Comparison of ENCODE assay signal across 20 cellular contexts in genomic region chr3:72339750-72340025, GRCh38.
A peak's percentile ranks its signal among the peaks of the same experiment; 100 is the strongest.
DNase-seq lines count a peak whose midpoint lies in the region; ATAC-seq, FAIRE-seq and TF ChIP-seq lines count a peak whose summit lies in the region.
"Had no signal": no experiment of that assay in that cellular context is flagged by ENCODE, and none has a peak within 500 bp of the region (broad histone marks: within the 10 kb centered on the region; RNA-seq: fewer than 3 reads in every experiment).

No MANE protein-coding gene starts in this region.

- H4K8ac ChIP-seq in trophoblast cell (ENCODE audit: low read depth, low read length) = peak overlapping the region; percentile 18

- TF ChIP-seq EP300 in A549 (IDR thresholded peaks at IDR 0.05) (no peak), esophagus muscularis mucosa (IDR thresholded peaks at IDR 0.05) (no peak)

- no peaks in the 10 kb centered on the region for H3K9me3 Mint-ChIP-seq in activated CD4-positive, alpha-beta T cell treated with anti-CD3 and anti-CD28 coated beads, Interleukin-2, amount 10 ng/mL, durations not matched to agents 7 days and 5 days
- no peaks in the 10 kb centered on the region for H3K9me3 Mint-ChIP-seq in T-cell
- H3K9me3 Mint-ChIP-seq: activated CD8-positive, alpha-beta T cell treated with anti-CD3 and anti-CD28 coated beads for 36 hours; activated naive CD8-positive, alpha-beta T cell treated with anti-CD3 and anti-CD28 coated beads for 36 hours; activated T-cell treated with anti-CD3 and anti-CD28 coated beads, Interleukin-2, amount 50 U/mL, for 4 hours; nephron progenitor cell; T-helper 1 cell treated with Interleukin-12 subunit alpha and Interleukin-12 subunit beta and Interleukin-4 antibody, amounts not matched to agents 30 μg/mL and 1 μg/mL, for 36 hours had no signal

- no peak overlapping the region for H3K4me3 Mint-ChIP-seq in activated CD4-positive, alpha-beta T cell treated with anti-CD3 and anti-CD28 coated beads, Interleukin-2, amount 10 ng/mL, durations not matched to agents 7 days and 5 days
- no peak overlapping the region for H3K4me3 Mint-ChIP-seq in T-cell
- H3K4me3 Mint-ChIP-seq: activated CD8-positive, alpha-beta T cell treated with anti-CD3 and anti-CD28 coated beads for 36 hours; activated naive CD8-positive, alpha-beta T cell treated with anti-CD3 and anti-CD28 coated beads for 36 hours; activated T-cell treated with anti-CD3 and anti-CD28 coated beads, Interleukin-2, amount 50 U/mL, for 4 hours; nephron progenitor cell; T-helper 1 cell treated with Interleukin-12 subunit alpha and Interleukin-12 subunit beta and Interleukin-4 antibody, amounts not matched to agents 30 μg/mL and 1 μg/mL, for 36 hours had no signal

- H3K4me1 ChIP-seq in A549 (peaks cover 16% of the 10 kb centered on the region; the same call in 2 of the 3 replicates), NT2/D1 (ENCODE audit: insufficient read depth, insufficient read length) (peaks cover 26% of the 10 kb centered on the region), esophagus muscularis mucosa (peaks cover 21 to 57% (median 47%) of the 10 kb centered on the region in 4 donors), trophoblast cell (ENCODE audit: control insufficient read depth in 1 of 2, insufficient read depth in 2 of 2, low read length in 2 of 2) (peaks cover 15 to 26% of the 10 kb centered on the region in 2 experiments)

- H3K4ac ChIP-seq in trophoblast cell (ENCODE audit: low read depth, low read length) = peak overlapping the region; percentile 76

- H3K14ac ChIP-seq in trophoblast cell (ENCODE audit: low read length) = peak overlapping the region; percentile 62

- H4K91ac ChIP-seq in trophoblast cell (ENCODE audit: low read depth, low read length) = peak overlapping the region; percentile 94

- FAIRE-seq in A549 (lab: Jason Lieb, UNC) = no peak
- FAIRE-seq: GM18507 had no signal

- H2BK120ac ChIP-seq in trophoblast cell (ENCODE audit: insufficient read depth, low read length, poor library complexity) = peak overlapping the region; percentile 74

- no peak overlapping the region for H3K4me2 ChIP-seq in A549
- H3K4me2 ChIP-seq in trophoblast cell (ENCODE audit: low read length) = no peak overlapping the region

- TF ChIP-seq RAD21 in A549 (conservative IDR thresholded peaks at IDR 0.05 in 1 of 2, IDR thresholded peaks at IDR 0.05 in 1 of 2) = no peak

- H3K9me3 ChIP-seq in A549 (peaks cover 5% of the 10 kb centered on the region; the same call in 1 of the 3 replicates), NT2/D1 (ENCODE audit: insufficient read depth, low read length) (peaks cover 10% of the 10 kb centered on the region; the same call in 1 of the 2 replicates), esophagus muscularis mucosa (no peaks in the 10 kb centered on the region), trophoblast cell (ENCODE audit: insufficient read depth, low read depth, low read length) (peaks cover 14% of the 10 kb centered on the region)
- H3K9me3 ChIP-seq: tibial artery had no signal

- peaks cover 29% of the 10 kb centered on the region for H3K4me1 Mint-ChIP-seq in activated CD4-positive, alpha-beta T cell treated with anti-CD3 and anti-CD28 coated beads, Interleukin-2, amount 10 ng/mL, durations not matched to agents 7 days and 5 days
- peaks cover 21 to 26% (median 24%) of the 10 kb centered on the region in 3 donors for H3K4me1 Mint-ChIP-seq in T-cell

- no peaks in the 10 kb centered on the region for H3K36me3 ChIP-seq in NT2/D1 (ENCODE audit: insufficient read depth, insufficient read length, low read length)
- no peaks in the 10 kb centered on the region for H3K36me3 ChIP-seq in esophagus muscularis mucosa
- no peaks in the 10 kb centered on the region for H3K36me3 ChIP-seq in trophoblast cell (ENCODE audit: control insufficient read depth in 1 of 2, insufficient read depth in 2 of 2, low read length in 2 of 2)
- H3K36me3 ChIP-seq: tibial artery had no signal

- 82% methylated on average over 4 of the region's 4 CpGs for WGBS in A549 (ENCODE audit: missing lambda C conversion rate)
- WGBS in esophagus muscularis mucosa = 58% methylated on average over 3 of the region's 4 CpGs
- no CpG with 5 or more reads among the region's 4 CpGs for WGBS in trophoblast cell (ENCODE audit: extremely low coverage, insufficient coverage, insufficient read length)

- H2AK5ac ChIP-seq in trophoblast cell (ENCODE audit: low read length) = peak overlapping the region; percentile 16

- no peak overlapping the region for H3K23ac ChIP-seq in trophoblast cell (ENCODE audit: low read length)

- ATAC-seq in A549 (no peak), GM18858 (IDR thresholded peaks at IDR 0.05; ENCODE audit: unreplicated experiment) (no peak), T-cell (replicated peaks in 1 of 4) (no peak)

- no peaks in the 10 kb centered on the region for H3K27me3 ChIP-seq in NT2/D1 (ENCODE audit: insufficient read depth, insufficient read length)
- no peaks in the 10 kb centered on the region for H3K27me3 ChIP-seq in esophagus muscularis mucosa
- no peaks in the 10 kb centered on the region for H3K27me3 ChIP-seq in trophoblast cell (ENCODE audit: insufficient read depth, low read length)
- H3K27me3 ChIP-seq: tibial artery had no signal

- no peak for DNase-seq in A549 (ENCODE audit: low read depth in 1 of 2, low spot score in 1 of 2)
- no peak for DNase-seq in NT2/D1 (ENCODE audit: low read depth, low spot score)
- no peak for DNase-seq in esophagus muscularis mucosa (ENCODE audit: extremely low spot score)
- DNase-seq in trophoblast cell = no peak
- DNase-seq in activated CD4-positive, alpha-beta T cell treated with anti-CD3 and anti-CD28 coated beads, Interleukin-2, amount 10 ng/mL, durations not matched to agents 7 days and 5 days = no peak
- DNase-seq in T-cell = no peak
- DNase-seq in DMS79 treated with DMSO at 0.1 percent for 48 hours (lab: John Stamatoyannopoulos, UW) = no peak
- DNase-seq: activated naive CD8-positive, alpha-beta T cell treated with anti-CD3 and anti-CD28 coated beads for 36 hours; activated T-cell treated with anti-CD3 and anti-CD28 coated beads, Interleukin-2, amount 50 U/mL, for 4 hours; cortex of kidney; NCI-H187; NCI-H345 had no signal

- intact Hi-C loops in esophagus muscularis mucosa (cut with DNase I) = no loop called here

- TF ChIP-seq POLR2A in A549 (IDR thresholded peaks at IDR 0.05; ENCODE audit: low read length) (no peak), esophagus muscularis mucosa (IDR thresholded peaks at IDR 0.05; ENCODE audit: low read depth) (no peak)

- peaks cover 8% of the 10 kb centered on the region for H3K79me1 ChIP-seq in trophoblast cell (ENCODE audit: low read length)

- peak overlapping the region; percentile 33 to 79; a peak in 4 of 6 replicates for H3K27ac ChIP-seq in A549
- H3K27ac ChIP-seq in esophagus muscularis mucosa (replicated peaks in 1 of 4) = peak overlapping the region in 3 of 4 donors; percentile 2 to 35 (median 20)
- H3K27ac ChIP-seq in trophoblast cell (ENCODE audit: low read depth, low read length) = peak overlapping the region; percentile 62
- H3K27ac ChIP-seq: HL-60, tibial artery had no signal

- no peak overlapping the region for H4K12ac ChIP-seq in trophoblast cell (ENCODE audit: low read depth, low read length)

- H3K18ac ChIP-seq in trophoblast cell (ENCODE audit: low read length) = peak overlapping the region; percentile 52

- peak overlapping the region; percentile 50 for H2BK12ac ChIP-seq in trophoblast cell (ENCODE audit: low read length)

- H3K27me3 Mint-ChIP-seq in activated CD4-positive, alpha-beta T cell treated with anti-CD3 and anti-CD28 coated beads, Interleukin-2, amount 10 ng/mL, durations not matched to agents 7 days and 5 days = no peaks in the 10 kb centered on the region
- H3K27me3 Mint-ChIP-seq in T-cell = no peaks in the 10 kb centered on the region
- H3K27me3 Mint-ChIP-seq: activated CD8-positive, alpha-beta T cell treated with anti-CD3 and anti-CD28 coated beads for 36 hours; activated naive CD8-positive, alpha-beta T cell treated with anti-CD3 and anti-CD28 coated beads for 36 hours had no signal

- H3K79me2 ChIP-seq in trophoblast cell (ENCODE audit: control insufficient read depth, insufficient read depth, low read length, poor library complexity) = peaks cover 4% of the 10 kb centered on the region

- no peaks in the 10 kb centered on the region for H3K36me3 Mint-ChIP-seq in activated CD4-positive, alpha-beta T cell treated with anti-CD3 and anti-CD28 coated beads, Interleukin-2, amount 10 ng/mL, durations not matched to agents 7 days and 5 days (ENCODE audit: low read depth)
- no peaks in the 10 kb centered on the region for H3K36me3 Mint-ChIP-seq in T-cell
- H3K36me3 Mint-ChIP-seq: activated naive CD8-positive, alpha-beta T cell treated with anti-CD3 and anti-CD28 coated beads for 36 hours had no signal

- H2AFZ ChIP-seq in trophoblast cell (ENCODE audit: insufficient read depth, low read length, poor library complexity) = peak overlapping the region; percentile 53

- H3K9ac ChIP-seq in NT2/D1 (ENCODE audit: insufficient read length, low read depth) = peak overlapping the region; percentile 51
- H3K9ac ChIP-seq in trophoblast cell (ENCODE audit: low read length) = no peak overlapping the region

- H3K27ac Mint-ChIP-seq in activated CD4-positive, alpha-beta T cell treated with anti-CD3 and anti-CD28 coated beads, Interleukin-2, amount 10 ng/mL, durations not matched to agents 7 days and 5 days = no peak overlapping the region
- no peak overlapping the region for H3K27ac Mint-ChIP-seq in T-cell
- H3K27ac Mint-ChIP-seq: activated CD8-positive, alpha-beta T cell treated with anti-CD3 and anti-CD28 coated beads for 36 hours; activated naive CD8-positive, alpha-beta T cell treated with anti-CD3 and anti-CD28 coated beads for 36 hours; nephron progenitor cell; progenitor cell of endocrine pancreas; T-helper 1 cell treated with Interleukin-12 subunit alpha and Interleukin-12 subunit beta and Interleukin-4 antibody, amounts not matched to agents 30 μg/mL and 1 μg/mL, for 36 hours had no signal

- H3K4me3 ChIP-seq in A549 (no peak overlapping the region), NT2/D1 (ENCODE audit: insufficient read length, low read depth) (no peak overlapping the region), esophagus muscularis mucosa (no peak overlapping the region), trophoblast cell (ENCODE audit: low read depth, low read length) (no peak overlapping the region)
- H3K4me3 ChIP-seq: tibial artery had no signal

- TF ChIP-seq CTCF in A549 (IDR thresholded peaks at IDR 0.05) (no peak), esophagus muscularis mucosa (IDR thresholded peaks at IDR 0.05) (no peak)

- POLR2A ChIA-PET in A549 (lab: Yijun Ruan, JAX) (interaction anchor here (0.6 kb wide), 1 partner anchor 513 kb away, joined by 4 read pairs; no protein-coding TSS in a partner anchor), T-cell (lab: Charles Lee) (no interaction called here)
- POLR2A ChIA-PET in activated CD4-positive, alpha-beta T cell treated with anti-CD3 and anti-CD28 coated beads, Interleukin-2, amount 10 ng/mL, durations not matched to agents 7 days and 5 days (lab: Charles Lee) = interaction anchor here (0.7 kb wide), 1 partner anchor 35 kb away, joined by 4 read pairs; no protein-coding TSS in a partner anchor

- peak overlapping the region; percentile 66 for H2BK5ac ChIP-seq in trophoblast cell (ENCODE audit: low read depth, low read length, poor library complexity)

- CTCF ChIA-PET in A549 (lab: Yijun Ruan, JAX) = interaction anchor here (0.5 to 0.8 kb wide), 2 partner anchors 318 to 726 kb away, joined by 3 to 4 read pairs; no protein-coding TSS in a partner anchor
- CTCF ChIA-PET in activated CD4-positive, alpha-beta T cell treated with anti-CD3 and anti-CD28 coated beads, Interleukin-2, amount 10 ng/mL, durations not matched to agents 7 days and 5 days (lab: Charles Lee) = interaction anchor here (1.0 to 1.2 kb wide), 3 partner anchors 9 to 483 kb away, joined by 3 to 4 read pairs (median 4); no protein-coding TSS in a partner anchor
- CTCF ChIA-PET in T-cell (lab: Charles Lee) = interaction anchor here (0.6 kb wide), 2 partner anchors 655 to 1976 kb away, joined by 3 to 7 read pairs; no protein-coding TSS in a partner anchor

Comparison
In these comparisons a context has a peak if more than half of its experiments do, and no peak if none do; other contexts are left out.
1. POLR2A ChIA-PET loops: an anchor here in A549 (0.6 kb wide) and activated CD4-positive, alpha-beta T cell treated with anti-CD3 and anti-CD28 coated beads, Interleukin-2, amount 10 ng/mL, durations not matched to agents 7 days and 5 days (0.7 kb wide); none called in T-cell.